ENCODE assay signal across 8 cellular contexts in genomic region chr10:24465124-24465874, GRCh38.
DNase-seq lines count a peak whose midpoint lies in the region; ATAC-seq and TF ChIP-seq lines count a peak whose summit lies in the region.
"Had no signal": no experiment of that assay in that cellular context is flagged by ENCODE, and none has a peak within 500 bp of the region (broad histone marks: within the 10 kb centered on the region; RNA-seq: fewer than 3 reads in every experiment).

No MANE protein-coding gene starts in this region.

- WGBS in smooth muscle cell (ENCODE audit: low lambda C conversion rate), result 45% methylated on average over 14 of the region's 14 CpGs

- H3K9me3 ChIP-seq in HEK293 (ENCODE audit: control insufficient read depth, insufficient read depth, low read depth, low read length), result no peaks in the 10 kb centered on the region
- no peaks in the 10 kb centered on the region for H3K9me3 ChIP-seq in smooth muscle cell (replicated peaks; ENCODE audit: low read depth)
- H3K9me3 ChIP-seq: heart right ventricle had no signal

- TF ChIP-seq CTCF in HEK293 (tag by site-specific recombination; IDR thresholded peaks at IDR 0.05) (no peak), smooth muscle cell (IDR thresholded peaks at IDR 0.05; ENCODE audit: borderline replicate concordance, insufficient read depth, poor library complexity, severe bottlenecking) (no peak), GM10266 (IDR thresholded peaks at IDR 0.05; ENCODE audit: control insufficient read depth, insufficient read depth, low read depth, missing control alignments) (no peak)

- H3K4me1 ChIP-seq in HEK293 (ENCODE audit: control insufficient read depth, insufficient read depth, low read length) (peaks cover 1% of the 10 kb centered on the region; the same call in 1 of the 2 replicates), smooth muscle cell (ENCODE audit: low read depth) (peaks cover 19% of the 10 kb centered on the region)

- peaks cover 23% of the 10 kb centered on the region for H3F3A ChIP-seq in smooth muscle cell (ENCODE audit: low read depth)

- peaks cover 49% of the 10 kb centered on the region for H3K79me2 ChIP-seq in smooth muscle cell (ENCODE audit: low read depth)

- H3K4me3 ChIP-seq in HEK293 (ENCODE audit: low read depth, low read length) (no peak overlapping the region), smooth muscle cell (peak overlapping the region; percentile 75)

- ATAC-seq in activated CD4-positive, CD25-positive, alpha-beta regulatory T cell treated with anti-CD3 and anti-CD28 coated beads, Interleukin-2, amount 50 U/mL, for 24 hours, result no peak

- peak overlapping the region; percentile 51; the same call in 1 of the 2 replicates for H3K27ac ChIP-seq in HEK293 (ENCODE audit: extremely low read depth, low read depth, low read length)
- peak overlapping the region; percentile 97 for H3K27ac ChIP-seq in smooth muscle cell (ENCODE audit: low read depth)

- H2AFZ ChIP-seq in smooth muscle cell (ENCODE audit: low read depth), result no peak overlapping the region

- H4K20me1 ChIP-seq in smooth muscle cell (ENCODE audit: low read depth), result peaks cover 30% of the 10 kb centered on the region

- H3K36me3 ChIP-seq in HEK293 (ENCODE audit: control insufficient read depth in 2 of 2, insufficient read depth in 1 of 2, low read length in 2 of 2) (no peaks in the 10 kb centered on the region), smooth muscle cell (ENCODE audit: low read depth) (no peaks in the 10 kb centered on the region)
- H3K36me3 ChIP-seq: heart right ventricle had no signal

- H3K27me3 ChIP-seq in smooth muscle cell (ENCODE audit: low read depth), result no peaks in the 10 kb centered on the region
- H3K27me3 ChIP-seq: heart right ventricle had no signal

- CTCF ChIA-PET in HEK293 (lab: Yijun Ruan, JAX), result interaction anchor here (0.7 kb wide), 1 partner anchor 42 kb away, joined by 3 read pairs; no protein-coding TSS in a partner anchor

- peak overlapping the region; percentile 96 for H3K9ac ChIP-seq in smooth muscle cell (ENCODE audit: low read depth)

- DNase-seq in SW480 (ENCODE audit: low spot score), result peak; percentile 52
- peak; percentile 89 for DNase-seq in glomerular visceral epithelial cell (ENCODE audit: extremely low spot score)
- DNase-seq in smooth muscle cell (lab: John Stamatoyannopoulos, UW; ENCODE audit: unreplicated experiment), result no peak
- no peak for DNase-seq in GM10266 (ENCODE audit: extremely low spot score)
- no peak for DNase-seq in UCSD-AML1 (lab: John Stamatoyannopoulos, UW; ENCODE audit: unreplicated experiment)
- DNase-seq: heart right ventricle had no signal

- POLR2A ChIA-PET in HEK293 (lab: Yijun Ruan, JAX), result interaction anchor here (0.5 kb wide), 1 partner anchor 256 kb away, joined by 5 read pairs; no protein-coding TSS in a partner anchor

- peak overlapping the region; percentile 83 for H3K4me2 ChIP-seq in smooth muscle cell

TF ChIP-seq in HEK293, 187 proteins besides CTCF, POLR2A, EP300 and RAD21 (continues in another document):
- no peak for TF ChIP-seq ZNF266 (tag by site-specific recombination; IDR thresholded peaks at IDR 0.05; ENCODE audit: low read depth)
- peak; percentile 84 for TF ChIP-seq KLF17 (tag by site-specific recombination; IDR thresholded peaks at IDR 0.05)
- no peak for TF ChIP-seq ZNF624 (tag by site-specific recombination; IDR thresholded peaks at IDR 0.05)
- no peak for TF ChIP-seq ZNF549 (tag by site-specific recombination; IDR thresholded peaks at IDR 0.05)
- TF ChIP-seq KLF7 (tag by site-specific recombination; IDR thresholded peaks at IDR 0.05; ENCODE audit: borderline replicate concordance), result peak; percentile 54; the same call in 1 of the 2 replicates
- TF ChIP-seq HOXD13 (CRISPR knock-in tag; IDR thresholded peaks at IDR 0.05; ENCODE audit: borderline replicate concordance), result no peak
- TF ChIP-seq ZNF362 (tag by site-specific recombination; IDR thresholded peaks at IDR 0.05), result 0 out of 2 replicates have a peak, but pooled peaks have one; percentile 30
- TF ChIP-seq KLF16 (tag by site-specific recombination; IDR thresholded peaks at IDR 0.05), result no peak
- 0 out of 2 replicates have a peak, but pooled peaks have one; percentile 1 for TF ChIP-seq ZNF426 (tag by site-specific recombination; IDR thresholded peaks at IDR 0.05)
- TF ChIP-seq OSR2 (tag by site-specific recombination; IDR thresholded peaks at IDR 0.05), result peak; percentile 37; the same call in 1 of the 2 replicates
- TF ChIP-seq ZNF148 (tag by site-specific recombination; IDR thresholded peaks at IDR 0.05; ENCODE audit: borderline replicate concordance), result no peak
- peak; percentile 42; the same call in 1 of the 2 replicates for TF ChIP-seq ZNF18 (tag by site-specific recombination; IDR thresholded peaks at IDR 0.05)
- TF ChIP-seq PRDM10 (tag by site-specific recombination; IDR thresholded peaks at IDR 0.05), result no peak
- TF ChIP-seq MZF1 (tag by site-specific recombination; IDR thresholded peaks at IDR 0.05; ENCODE audit: borderline replicate concordance), result peak; percentile 65; the same call in 1 of the 2 replicates

Comparison
In these comparisons a context has a peak if more than half of its experiments do, and no peak if none do; other contexts are left out.
1. DNase-seq: peak in SW480 (single experiment) and glomerular visceral epithelial cell (single experiment); none in smooth muscle cell (single experiment), GM10266 (single experiment) and UCSD-AML1 (single experiment).